Comparison of ENCODE assay signal across 18 cellular contexts in the genomic region with DNA sequence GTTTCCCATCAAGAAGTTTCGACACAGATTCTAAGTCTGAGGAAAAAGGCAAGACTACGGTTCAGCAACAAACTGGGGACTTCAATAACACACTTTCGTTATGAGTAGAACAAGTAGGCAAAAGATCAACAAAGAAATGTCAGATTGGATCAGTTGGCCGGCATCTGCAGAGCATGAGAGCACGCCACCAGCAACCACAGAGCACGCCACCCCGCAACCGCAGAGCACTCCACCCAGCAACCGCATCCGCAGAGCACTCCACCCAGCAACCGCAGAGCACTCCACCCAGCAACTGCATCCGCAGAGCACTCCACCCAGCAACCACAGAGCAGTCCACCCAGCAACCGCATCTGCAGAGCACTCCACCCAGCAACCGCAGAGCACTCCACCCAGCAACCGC.
DNase-seq lines count a peak whose midpoint lies in the region; ATAC-seq, FAIRE-seq and TF ChIP-seq lines count a peak whose summit lies in the region.
"Had no signal": no experiment of that assay in that cellular context is flagged by ENCODE, and none has a peak within 500 bp of the region (broad histone marks: within the 10 kb centered on the region; RNA-seq: fewer than 3 reads in every experiment).

No MANE protein-coding gene starts in this region.

- DNase-seq in AG09319 (ENCODE audit: extremely low read depth, low read depth): peak; percentile 79
- peak; percentile 87 for DNase-seq in MV-4-11 (lab: John Stamatoyannopoulos, UW)
- no peak for DNase-seq in K562 (ENCODE audit: extremely low read depth in 1 of 4, low spot score in 3 of 4)
- DNase-seq in COLO668 (lab: John Stamatoyannopoulos, UW; ENCODE audit: unreplicated experiment): no peak
- DNase-seq in GOT3 (lab: John Stamatoyannopoulos, UW): no peak
- DNase-seq in NCI-H2081 treated with DMSO at 0.1 percent for 48 hours (lab: John Stamatoyannopoulos, UW): no peak
- no peak for DNase-seq in NCI-H345 (lab: John Stamatoyannopoulos, UW)
- DNase-seq: activated B cell treated with CpG ODN at 0.5 μM for 24 hours; activated gamma-delta T cell; H9; naive thymus-derived CD8-positive, alpha-beta T cell; NCI-H146; PC-3; stimulated activated naive CD4-positive, alpha-beta T cell had no signal

- TF ChIP-seq POLR2A in K562 (conservative IDR thresholded peaks at IDR 0.05): no peak

- peaks cover 0 to 50% (median 13%) of the 10 kb centered on the region in 10 experiments; a peak in 14 of 20 replicates for H3K4me1 ChIP-seq in BLaER1 treated with 17β-estradiol and CSF1 and Interleukin-3, amounts not matched to agents 10 nM and 100 nM
- H3K4me1 ChIP-seq in K562 (replicated peaks in 1 of 2; ENCODE audit: control insufficient read depth in 2 of 2, insufficient read depth in 2 of 2, low read length in 2 of 2): no peaks in the 10 kb centered on the region
- H3K4me1 ChIP-seq: upper lobe of left lung had no signal

- in situ Hi-C loops in K562 (cut with MboI): no loop called here

- peak overlapping the region in 6 of 11 experiments; percentile 22 to 82 (median 52); a peak in 8 of 22 replicates for H3K27ac ChIP-seq in BLaER1 treated with 17β-estradiol and CSF1 and Interleukin-3, amounts not matched to agents 10 nM and 100 nM
- H3K27ac ChIP-seq in K562 (ENCODE audit: extremely low read depth, low read depth, low read length): no peak overlapping the region
- H3K27ac ChIP-seq: C4-2B, coronary artery, upper lobe of left lung had no signal

- H3K4me3 ChIP-seq in BLaER1 treated with 17β-estradiol and CSF1 and Interleukin-3, amounts not matched to agents 10 nM and 100 nM: no peak overlapping the region
- H3K4me3 ChIP-seq in K562: no peak overlapping the region
- H3K4me3 ChIP-seq: coronary artery, upper lobe of left lung had no signal

- no peak for ATAC-seq in K562
- ATAC-seq: naive thymus-derived CD8-positive, alpha-beta T cell had no signal

- H3K4me2 ChIP-seq in BLaER1 treated with 17β-estradiol and CSF1 and Interleukin-3, amounts not matched to agents 10 nM and 100 nM: peak overlapping the region in 7 of 11 experiments; percentile 0 to 69 (median 40); a peak in 9 of 22 replicates
- H3K4me2 ChIP-seq in K562 (ENCODE audit: insufficient read depth, low read length): no peak overlapping the region

- H4K20me1 ChIP-seq in BLaER1 treated with 17β-estradiol and CSF1 and Interleukin-3, amounts not matched to agents 10 nM and 100 nM: no peaks in the 10 kb centered on the region
- H4K20me1 ChIP-seq in K562 (replicated peaks; ENCODE audit: control insufficient read depth, insufficient read depth, low read length): no peaks in the 10 kb centered on the region

- CTCF ChIA-PET in K562 (lab: Yijun Ruan, JAX; ENCODE audit: low intra/inter-chr PET ratio): no interaction called here

- WGBS in K562 (ENCODE audit: insufficient coverage, low coverage, missing lambda C conversion rate): 21% methylated on average over 12 of the region's 15 CpGs

- no peaks in the 10 kb centered on the region for H3K79me2 ChIP-seq in K562 (ENCODE audit: control insufficient read depth, insufficient read depth, low read length)

- intact Hi-C loops in K562 (cut with micrococcal nuclease): no loop called here

- no TSS peak for BruUV-seq in K562 (replicated peaks; lab: Mats Ljungman, UMichigan)

- no peak for TF ChIP-seq CTCF in AG09319 (IDR thresholded peaks at IDR 0.05; ENCODE audit: low read depth, low read length)
- TF ChIP-seq CTCF in K562 (IDR thresholded peaks at IDR 0.05 in 2 of 3, conservative IDR thresholded peaks at IDR 0.05 in 1 of 3; ENCODE audit: insufficient read depth in 2 of 3, low read depth in 1 of 3, low read length in 3 of 3): no peak

- no peaks in the 10 kb centered on the region for H3K27me3 ChIP-seq in BLaER1 treated with 17β-estradiol and CSF1 and Interleukin-3, amounts not matched to agents 10 nM and 100 nM
- H3K27me3 ChIP-seq in K562 (ENCODE audit: control insufficient read depth in 2 of 2, insufficient read depth in 2 of 2, low read length in 2 of 2): peaks cover 11 to 25% of the 10 kb centered on the region in 2 experiments; a peak in 4 of 5 replicates
- H3K27me3 ChIP-seq: upper lobe of left lung had no signal

- TF ChIP-seq RAD21 in K562 (CRISPR knock-in tag; conservative IDR thresholded peaks at IDR 0.05 in 1 of 2, IDR thresholded peaks at IDR 0.05 in 1 of 2): no peak

- H2AFZ ChIP-seq in K562 (ENCODE audit: low read depth, low read length): no peak overlapping the region

- H3K36me3 ChIP-seq in BLaER1 treated with 17β-estradiol and CSF1 and Interleukin-3, amounts not matched to agents 10 nM and 100 nM: no peaks in the 10 kb centered on the region; a peak in 1 of 22 replicates
- H3K36me3 ChIP-seq in K562 (ENCODE audit: control insufficient read depth, insufficient read depth, low read length): no peaks in the 10 kb centered on the region
- H3K36me3 ChIP-seq: upper lobe of left lung had no signal

- POLR2A ChIA-PET in K562 (lab: Yijun Ruan, JAX): interaction anchor here (0.6 kb wide), 1 partner anchor 11 kb away, joined by 3 read pairs; no protein-coding TSS in a partner anchor

- H3K9me1 ChIP-seq in K562 (ENCODE audit: control insufficient read depth, insufficient read depth, low read length): no peaks in the 10 kb centered on the region

- no peak for TF ChIP-seq EP300 in K562 (IDR thresholded peaks at IDR 0.05; ENCODE audit: low read length)

- peaks cover 11 to 39% (median 18%) of the 10 kb centered on the region in 11 experiments for H3K9me3 ChIP-seq in BLaER1 treated with 17β-estradiol and CSF1 and Interleukin-3, amounts not matched to agents 10 nM and 100 nM (replicated peaks in 1 of 11)
- no peaks in the 10 kb centered on the region; the same call in 1 of the 2 replicates for H3K9me3 ChIP-seq in K562 (replicated peaks; ENCODE audit: control insufficient read depth, insufficient read depth, low read depth, low read length)

- no peak for FAIRE-seq in K562 (lab: Jason Lieb, UNC)

- peak overlapping the region in 2 of 11 experiments; percentile 37 to 54; a peak in 2 of 22 replicates for H3K9ac ChIP-seq in BLaER1 treated with 17β-estradiol and CSF1 and Interleukin-3, amounts not matched to agents 10 nM and 100 nM
- no peak overlapping the region for H3K9ac ChIP-seq in K562 (ENCODE audit: insufficient read depth in 1 of 2, low read depth in 2 of 2, low read length in 2 of 2)

TF ChIP-seq in K562, 482 proteins besides CTCF, POLR2A, EP300 and RAD21:
- peak; percentile 40; the same call in 1 of the 2 replicates for TF ChIP-seq CTBP1 (IDR thresholded peaks at IDR 0.05; ENCODE audit: borderline replicate concordance)
- no peak for TF ChIP-seq ARHGAP35 (IDR thresholded peaks at IDR 0.05; ENCODE audit: partially characterized antibody)
- TF ChIP-seq ZNF263 (CRISPR knock-in tag; IDR thresholded peaks at IDR 0.05; ENCODE audit: borderline replicate concordance): peak; percentile 47; the same call in 1 of the 2 replicates
- 0 out of 2 replicates have a peak, but pooled peaks have one; percentile 10 for TF ChIP-seq RFX1 (IDR thresholded peaks at IDR 0.05)
- TF ChIP-seq KLF1 (tag; IDR thresholded peaks at IDR 0.05): 0 out of 2 replicates have a peak, but pooled peaks have one; percentile 32
- no peak for TF ChIP-seq RNF2 (IDR thresholded peaks at IDR 0.05)
- no peak for TF ChIP-seq NR1H2 (CRISPR knock-in tag; IDR thresholded peaks at IDR 0.05)
- no peak for TF ChIP-seq RBM14 (IDR thresholded peaks at IDR 0.05; ENCODE audit: borderline replicate concordance, insufficient read depth, low read depth, low read length)

Comparison
In these comparisons a context has a peak if more than half of its experiments do, and no peak if none do; other contexts are left out.
1. DNase-seq: peak in AG09319 (single experiment) and MV-4-11 (single experiment); none in K562 (0 of 4), COLO668 (single experiment), GOT3 (single experiment), NCI-H2081 treated with DMSO at 0.1 percent for 48 hours (single experiment) and NCI-H345 (single experiment).